15 cellular contexts compared by ENCODE assay signal in the genomic region with DNA sequence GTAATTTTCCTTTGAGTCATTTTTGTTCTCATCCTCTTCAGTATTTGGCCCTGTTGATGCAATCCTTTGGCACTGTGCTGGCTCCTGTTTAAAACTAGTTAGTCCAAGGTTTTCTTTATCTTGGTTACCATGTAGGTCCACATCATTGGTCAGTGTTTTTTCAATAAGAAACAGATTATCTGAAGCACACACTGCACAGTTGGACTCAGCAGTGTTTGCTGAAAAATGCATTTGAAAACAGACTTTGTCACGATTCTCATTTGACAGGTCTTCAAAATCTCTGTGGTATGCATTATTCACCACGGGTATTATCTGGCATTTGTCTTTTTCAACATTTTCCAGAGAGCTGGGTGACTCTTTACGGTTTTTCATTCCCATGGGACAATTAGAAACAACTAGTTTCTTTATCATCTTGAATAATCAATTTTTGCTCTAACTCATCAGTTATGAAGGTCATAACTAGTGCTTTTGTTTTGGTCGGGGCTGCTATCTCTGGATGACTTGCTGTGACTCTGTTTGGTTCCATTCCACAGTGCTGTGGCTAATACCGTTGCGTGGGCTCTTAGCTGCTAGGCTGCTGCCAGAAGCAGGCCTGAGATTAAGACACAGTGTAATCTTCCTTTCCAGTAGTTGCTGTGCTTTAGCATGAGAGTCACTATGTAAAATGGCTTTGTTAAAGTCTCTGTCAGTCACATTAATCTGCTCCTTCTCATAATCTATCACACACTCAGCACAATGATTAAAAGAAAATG. TPM values are rescaled to one million over a fixed set of nuclear protein-coding genes. Genes with fewer than 3 reads are reported as not detected.
DNase-seq lines count a peak whose midpoint lies in the region; FAIRE-seq and TF ChIP-seq lines count a peak whose summit lies in the region.
"Had no signal": no experiment of that assay in that cellular context is flagged by ENCODE, and none has a peak within 500 bp of the region (broad histone marks: within the 10 kb centered on the region; RNA-seq: fewer than 3 reads in every experiment).

No MANE protein-coding gene starts in this region.

- H3K27ac ChIP-seq in H1 (ENCODE audit: low read depth, low read length) (no peak overlapping the region), osteoblast (ENCODE audit: low read depth, low read length) (peak overlapping the region; percentile 78)

- TF ChIP-seq POLR2A in H1 (IDR thresholded peaks at IDR 0.05; ENCODE audit: control extremely low read depth in 1 of 2, low read depth in 2 of 2, low read length in 2 of 2), result no peak

- H2BK20ac ChIP-seq in H1 (ENCODE audit: low read length), result no peak overlapping the region

- 91% methylated on average over 6 of the region's 6 CpGs; no CpG with 5 or more reads in 1 of the 2 experiments for WGBS in H1 (ENCODE audit: extremely low coverage in 1 of 2, insufficient coverage in 1 of 2, insufficient read length in 1 of 2, insufficient replicate concordance in 2 of 2, low coverage in 1 of 2, low lambda C conversion rate in 2 of 2, missing lambda C conversion rate in 1 of 2), 2 experiments

- H3K23me2 ChIP-seq in H1 (ENCODE audit: low read depth, low read length), result no peaks in the 10 kb centered on the region

- no peak for TF ChIP-seq EP300 in H1 (IDR thresholded peaks at IDR 0.05; ENCODE audit: borderline replicate concordance in 1 of 2, low read depth in 2 of 2, low read length in 2 of 2)

- no peak overlapping the region for H4K8ac ChIP-seq in H1 (ENCODE audit: extremely low read depth, insufficient read depth, low read length)

- no peak overlapping the region for H3K14ac ChIP-seq in H1 (ENCODE audit: insufficient read length)

- H3K27me3 ChIP-seq in H1 (replicated peaks in 1 of 4; ENCODE audit: control insufficient read depth in 3 of 4, extremely low read depth in 1 of 4, insufficient read depth in 3 of 4, low read length in 3 of 4), result no peaks in the 10 kb centered on the region
- H3K27me3 ChIP-seq in osteoblast (ENCODE audit: insufficient read depth, low read length), result no peaks in the 10 kb centered on the region

- no peak overlapping the region for H2AK5ac ChIP-seq in H1 (ENCODE audit: low read depth, low read length)

- H2BK15ac ChIP-seq in H1 (ENCODE audit: low read length), result no peak overlapping the region

- peak; percentile 26 for DNase-seq in EL
- DNase-seq in OCI-M1 (lab: John Stamatoyannopoulos, UW), result peak; percentile 80
- no peak for DNase-seq in H1 (ENCODE audit: low read depth in 1 of 2, low spot score in 2 of 2)
- DNase-seq in osteoblast (ENCODE audit: insufficient read length, low spot score, missing footprints), result peak; percentile 65
- no peak for DNase-seq in activated gamma-delta T cell treated with Interleukin-2 at 50 U/mL for 16 hours
- DNase-seq in stimulated activated CD4-positive, alpha-beta T cell treated with anti-CD3 and anti-CD28 coated beads, Interleukin-2, amount 100 ng/mL, for 48 hours, result no peak
- no peak for DNase-seq in nucleus accumbens (lab: John Stamatoyannopoulos, UW)
- no peak for DNase-seq in SIG-M5 (lab: John Stamatoyannopoulos, UW)
- DNase-seq: CD4-positive, alpha-beta T cell; Kasumi-1; NCI-H1694 treated with DMSO at 0.1 percent for 48 hours; NCI-H524 treated with DMSO at 0.1 percent for 48 hours; RPMI8226; T-helper 9 cell had no signal

- no peak for FAIRE-seq in H1 (lab: Jason Lieb, UNC)
- FAIRE-seq: frontal cortex had no signal

- H2AFZ ChIP-seq in H1 (ENCODE audit: low read length) (0 out of 2 replicates have a peak overlapping the region, but pooled peaks have one; percentile 23), osteoblast (ENCODE audit: low read length) (no peak overlapping the region)

- H3K4me3 ChIP-seq in H1 (ENCODE audit: extremely low read depth in 1 of 4, insufficient read depth in 2 of 4, low read depth in 3 of 4, low read length in 4 of 4), result no peak overlapping the region
- peak overlapping the region; percentile 38 for H3K4me3 ChIP-seq in osteoblast (ENCODE audit: insufficient read depth, low read length)

- CTCF ChIA-PET in H1 (lab: Charles Lee; ENCODE audit: partially characterized antibody), result no interaction called here

- H4K91ac ChIP-seq in H1 (replicated peaks; ENCODE audit: insufficient read length, low read length), result no peak overlapping the region

- H3K79me1 ChIP-seq in H1 (ENCODE audit: low read depth, low read length), result no peaks in the 10 kb centered on the region

- no peak overlapping the region for H2BK120ac ChIP-seq in H1 (replicated peaks; ENCODE audit: low read depth, low read length)

- H3K23ac ChIP-seq in H1 (ENCODE audit: insufficient read length), result no peak overlapping the region

- no peak overlapping the region for H2BK12ac ChIP-seq in H1 (ENCODE audit: low read depth, low read length)

- H3K4ac ChIP-seq in H1 (replicated peaks; ENCODE audit: insufficient read length, low read depth, low read length), result no peak overlapping the region

- H3K9ac ChIP-seq in H1 (replicated peaks in 1 of 4; ENCODE audit: extremely low read depth in 1 of 4, low read depth in 3 of 4, low read length in 3 of 4), result no peak overlapping the region

- H3K9me3 ChIP-seq in H1 (ENCODE audit: insufficient read depth in 2 of 2, low read depth in 1 of 2, low read length in 1 of 2) (no peaks in the 10 kb centered on the region), osteoblast (ENCODE audit: low read depth, low read length) (no peaks in the 10 kb centered on the region)

- H3K4me2 ChIP-seq in H1 (ENCODE audit: insufficient read depth in 1 of 2, low read depth in 2 of 2, low read length in 2 of 2), result no peak overlapping the region
- peak overlapping the region; percentile 70 for H3K4me2 ChIP-seq in osteoblast (ENCODE audit: insufficient read depth, low read length)

- H3K79me2 ChIP-seq in H1 (ENCODE audit: control insufficient read depth in 1 of 2, insufficient read depth in 2 of 2, low read length in 2 of 2) (no peaks in the 10 kb centered on the region), osteoblast (ENCODE audit: insufficient read depth, low read length) (no peaks in the 10 kb centered on the region)

- H3K4me1 ChIP-seq in H1 (replicated peaks in 1 of 4; ENCODE audit: control insufficient read depth in 3 of 4, insufficient read depth in 4 of 4, low read length in 3 of 4), result no peaks in the 10 kb centered on the region
- H3K4me1 ChIP-seq in osteoblast (ENCODE audit: insufficient read depth, low read length), result peaks cover 32% of the 10 kb centered on the region

- H2BK5ac ChIP-seq in H1 (ENCODE audit: low read depth, low read length), result no peak overlapping the region

- POLR2A ChIA-PET in H1 (lab: Charles Lee; ENCODE audit: partially characterized antibody), result interaction anchor here (1.0 kb wide), 1 partner anchor 61 kb away, joined by 3 read pairs; no protein-coding TSS in a partner anchor

- no peak for TF ChIP-seq CTCF in H1 (IDR thresholded peaks at IDR 0.05; ENCODE audit: control extremely low read depth in 1 of 3, insufficient read depth in 1 of 3, low read depth in 1 of 3, low read length in 3 of 3)
- no peak for TF ChIP-seq CTCF in osteoblast (IDR thresholded peaks at IDR 0.05; ENCODE audit: extremely low read depth, low read depth, low read length)

- H4K20me1 ChIP-seq in H1 (replicated peaks in 1 of 2; ENCODE audit: control insufficient read depth in 1 of 2, insufficient read depth in 2 of 2, low read length in 2 of 2) (no peaks in the 10 kb centered on the region), osteoblast (ENCODE audit: insufficient read depth, low read length) (no peaks in the 10 kb centered on the region)

- no peak overlapping the region for H3K18ac ChIP-seq in H1 (ENCODE audit: extremely low read depth, low read length)

- no peak overlapping the region for H4K5ac ChIP-seq in H1 (ENCODE audit: insufficient read length, low read depth, low read length)

- H3K56ac ChIP-seq in H1 (replicated peaks; ENCODE audit: insufficient read length, low read depth, low read length), result no peak overlapping the region

- no peak for TF ChIP-seq RAD21 in H1 (IDR thresholded peaks at IDR 0.05 in 1 of 2, conservative IDR thresholded peaks at IDR 0.05 in 1 of 2; ENCODE audit: low read depth in 2 of 2, low read length in 2 of 2)

- no peaks in the 10 kb centered on the region for H3K36me3 ChIP-seq in H1 (ENCODE audit: control insufficient read depth in 2 of 4, insufficient read depth in 4 of 4, low read length in 3 of 4)
- H3K36me3 ChIP-seq in osteoblast (ENCODE audit: insufficient read depth, low read length), result no peaks in the 10 kb centered on the region

TF ChIP-seq in H1, 55 proteins besides CTCF, POLR2A, EP300 and RAD21 (continues in another document):
- TF ChIP-seq CTBP2 (IDR thresholded peaks at IDR 0.05; ENCODE audit: borderline replicate concordance, insufficient read depth, insufficient read length, low read length) (no peak), CHD2 (IDR thresholded peaks at IDR 0.05; ENCODE audit: low read length) (no peak), CREB1 (IDR thresholded peaks at IDR 0.05) (no peak), NRF1 (IDR thresholded peaks at IDR 0.05; ENCODE audit: low read depth, low read length) (no peak), SUZ12 (IDR thresholded peaks at IDR 0.05; ENCODE audit: low read length) (no peak), KDM1A (IDR thresholded peaks at IDR 0.05; ENCODE audit: borderline replicate concordance, low read length) (no peak), CEBPB (IDR thresholded peaks at IDR 0.05; ENCODE audit: low read depth, low read length) (no peak), TCF12 (IDR thresholded peaks at IDR 0.05; ENCODE audit: low read depth, low read length) (no peak), KDM4A (IDR thresholded peaks at IDR 0.05; ENCODE audit: low read depth, low read length, severe bottlenecking) (no peak), EZH2 (IDR thresholded peaks at IDR 0.05; ENCODE audit: low read depth, low read length, severe bottlenecking) (no peak), CBX5 (IDR thresholded peaks at IDR 0.05; ENCODE audit: low read depth, low read length) (no peak), TAF1 (IDR thresholded peaks at IDR 0.05; ENCODE audit: low read depth, low read length) (no peak), ASH2L (IDR thresholded peaks at IDR 0.05; ENCODE audit: low read length) (no peak), NANOG (IDR thresholded peaks at IDR 0.05; ENCODE audit: insufficient read depth, low read depth, low read length, poor library complexity, severe bottlenecking) (no peak), EGR1 (IDR thresholded peaks at IDR 0.05; ENCODE audit: borderline replicate concordance, low read depth, low read length) (no peak), RBBP5 (IDR thresholded peaks at IDR 0.05; ENCODE audit: borderline replicate concordance, low read depth, low read length) (no peak)

RNA-seq across cellular contexts. Expression of a gene that starts 36.2 kb away (rescaled TPM):
- total RNA-seq in H1 (2021; fragmentation: NEBNext Ultra II Directional; extraction: Animal tissue kit (Norgen Biotek cat#: 25700)), result 12.5 and 14.0 TPM in 2 replicates
- polyA plus RNA-seq in H1 (2011; rRNA removed), result 3.0 and 3.6 TPM in 2 replicates
- polyA plus RNA-seq in H1 (2011; cell fraction: cytosol; rRNA removed), result 7.2 TPM
- 6.3 TPM for polyA plus RNA-seq in H1 (2011; cell fraction: nucleus; rRNA removed)
- 7.3 to 14.8 TPM (median 7.8 TPM) in 4 replicates for polyA plus RNA-seq in H1 (2012, experiment 1 of 2)
- 1.2 TPM for polyA plus RNA-seq in H1 (2012, experiment 2 of 2)
- polyA plus RNA-seq in H1 (2013, experiment 1 of 2), result 12.9 TPM
- polyA plus RNA-seq in H1 (2013, experiment 2 of 2), result 10.3 TPM
- polyA minus RNA-seq in H1 (2011; rRNA and poly(A)+ RNA removed), result 6.5 and 8.5 TPM in 2 replicates
- polyA minus RNA-seq in H1 (2011; cell fraction: cytosol; rRNA and poly(A)+ RNA removed), result 5.7 TPM
- 11.0 TPM for polyA minus RNA-seq in H1 (2011; cell fraction: nucleus; rRNA and poly(A)+ RNA removed)
- 14.7 and 16.3 TPM in 2 replicates for total RNA-seq in osteoblast

Comparison
In these comparisons a context has a peak if more than half of its experiments do, and no peak if none do; other contexts are left out.
1. DNase-seq: peak in EL (single experiment), OCI-M1 (single experiment) and osteoblast (single experiment); none in H1 (0 of 2), activated gamma-delta T cell treated with Interleukin-2 at 50 U/mL for 16 hours (single experiment), stimulated activated CD4-positive, alpha-beta T cell treated with anti-CD3 and anti-CD28 coated beads, Interleukin-2, amount 100 ng/mL, for 48 hours (0 of 2), nucleus accumbens (0 of 56) and SIG-M5 (single experiment).